In the genomic region with DNA sequence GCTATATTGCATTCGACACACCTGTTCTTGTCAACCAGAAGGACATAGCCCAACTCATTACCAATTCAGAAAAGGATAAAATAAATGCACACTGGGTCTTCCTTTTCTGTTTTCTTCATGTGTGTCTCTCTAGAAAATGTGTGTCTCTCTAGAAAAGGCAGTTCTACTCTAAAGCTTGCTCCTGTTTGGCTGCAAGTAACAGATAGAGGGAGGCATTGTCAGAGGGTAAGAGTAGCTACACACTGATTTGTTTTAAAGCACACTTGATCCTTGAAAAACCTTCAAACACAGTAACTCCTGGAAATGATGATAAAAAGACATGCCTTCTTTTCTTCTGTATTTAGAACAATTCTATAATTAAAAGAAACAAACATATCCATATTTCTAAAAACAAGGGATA, we compare ENCODE assay signal across 21 cellular contexts. TPM values are rescaled to one million over a fixed set of nuclear protein-coding genes. Genes with fewer than 3 reads are reported as not detected.
DNase-seq lines count a peak whose midpoint lies in the region; ATAC-seq, FAIRE-seq and TF ChIP-seq lines count a peak whose summit lies in the region.
"Had no signal": no experiment of that assay in that cellular context is flagged by ENCODE, and none has a peak within 500 bp of the region (broad histone marks: within the 10 kb centered on the region; RNA-seq: fewer than 3 reads in every experiment).

No MANE protein-coding gene starts in this region.

- no peaks in the 10 kb centered on the region for H4K20me1 ChIP-seq in H9 (ENCODE audit: control insufficient read depth, insufficient read depth, insufficient read length)
- no peaks in the 10 kb centered on the region for H4K20me1 ChIP-seq in H1 (replicated peaks in 1 of 2; ENCODE audit: control insufficient read depth in 1 of 2, insufficient read depth in 2 of 2, low read length in 2 of 2)

- DNase-seq in GM13977 (ENCODE audit: low spot score) (no peak), H9 (no peak), H1 (ENCODE audit: low read depth in 1 of 2, low spot score in 2 of 2) (no peak), mesendoderm (peak; percentile 18), heart right ventricle (no peak), uterus (no peak), midbrain (lab: John Stamatoyannopoulos, UW) (no peak), progenitor cell of endocrine pancreas (ENCODE audit: low spot score, unreplicated experiment) (no peak)
- DNase-seq: ACHN; BE2C; C1 segment of cervical spinal cord; CD4-positive, CD25-positive, alpha-beta regulatory T cell; CD8-positive, alpha-beta memory T cell; COR-L47; GDM1; GOT3 had no signal

- no peak overlapping the region for H3K27ac ChIP-seq in H9 (ENCODE audit: insufficient read length, low read depth, low read length)
- no peak overlapping the region for H3K27ac ChIP-seq in H1 (ENCODE audit: low read depth, low read length)
- no peak overlapping the region for H3K27ac ChIP-seq in mesendoderm (ENCODE audit: low read depth, low read length)
- H3K27ac ChIP-seq in heart right ventricle = no peak overlapping the region
- H3K27ac ChIP-seq in uterus = no peak overlapping the region

- no peaks in the 10 kb centered on the region for H3K36me3 Mint-ChIP-seq in H9 (ENCODE audit: insufficient read depth in 1 of 3, low read depth in 3 of 3)
- H3K36me3 Mint-ChIP-seq in progenitor cell of endocrine pancreas (ENCODE audit: insufficient read depth) = no peaks in the 10 kb centered on the region
- H3K36me3 Mint-ChIP-seq: CD4-positive, CD25-positive, alpha-beta regulatory T cell; CD8-positive, alpha-beta memory T cell had no signal

- CTCF ChIA-PET in H1 (lab: Charles Lee; ENCODE audit: partially characterized antibody) = interaction anchor here (0.7 to 3.7 kb wide), 15 partner anchors 9 to 514 kb away, joined by 3 to 24 read pairs (median 3); partner anchors contain the start of gene GRM1

- H3K4me3 Mint-ChIP-seq in H9 (no peak overlapping the region), progenitor cell of endocrine pancreas (ENCODE audit: low read depth) (no peak overlapping the region)
- H3K4me3 Mint-ChIP-seq: CD4-positive, CD25-positive, alpha-beta regulatory T cell; CD8-positive, alpha-beta memory T cell had no signal

- H4K91ac ChIP-seq in H9 (ENCODE audit: insufficient read length, low read depth, low read length) (no peak overlapping the region), H1 (replicated peaks; ENCODE audit: insufficient read length, low read length) (no peak overlapping the region)

- no CpG with 5 or more reads among the region's 1 CpG for WGBS in H9 (ENCODE audit: extremely low coverage, insufficient read length, low lambda C conversion rate)
- 100% methylated on average over 1 of the region's 1 CpG; no CpG with 5 or more reads in 1 of the 2 experiments for WGBS in H1 (ENCODE audit: extremely low coverage in 1 of 2, insufficient coverage in 1 of 2, insufficient read length in 1 of 2, insufficient replicate concordance in 2 of 2, low coverage in 1 of 2, low lambda C conversion rate in 2 of 2, missing lambda C conversion rate in 1 of 2), 2 experiments
- WGBS in mesendoderm (ENCODE audit: extremely low coverage, insufficient coverage, low lambda C conversion rate) = no CpG with 5 or more reads among the region's 1 CpG
- WGBS in heart right ventricle, 2 donors = 61 to 68% methylated on average over 1 of the region's 1 CpG

- H3K4me1 Mint-ChIP-seq in H9 = no peaks in the 10 kb centered on the region
- peaks cover 1% of the 10 kb centered on the region for H3K4me1 Mint-ChIP-seq in progenitor cell of endocrine pancreas (ENCODE audit: low read depth)
- H3K4me1 Mint-ChIP-seq: CD4-positive, CD25-positive, alpha-beta regulatory T cell; CD8-positive, alpha-beta memory T cell had no signal

- H4K5ac ChIP-seq in H9 (ENCODE audit: insufficient read length, low read depth, low read length) (no peak overlapping the region), H1 (ENCODE audit: insufficient read length, low read depth, low read length) (no peak overlapping the region), mesendoderm (ENCODE audit: low read length) (no peak overlapping the region)

- no peak overlapping the region for H2BK15ac ChIP-seq in H9 (ENCODE audit: low read depth, low read length)
- no peak overlapping the region for H2BK15ac ChIP-seq in H1 (ENCODE audit: low read length)
- H2BK15ac ChIP-seq in mesendoderm (replicated peaks; ENCODE audit: low read depth) = no peak overlapping the region

- H3K14ac ChIP-seq in H9 (ENCODE audit: insufficient read depth, low read length) (no peak overlapping the region), H1 (ENCODE audit: insufficient read length) (no peak overlapping the region)

- H3K79me2 ChIP-seq in H9 (ENCODE audit: insufficient read depth, low read length) = no peaks in the 10 kb centered on the region
- no peaks in the 10 kb centered on the region for H3K79me2 ChIP-seq in H1 (ENCODE audit: control insufficient read depth in 1 of 2, insufficient read depth in 2 of 2, low read length in 2 of 2)
- no peaks in the 10 kb centered on the region for H3K79me2 ChIP-seq in mesendoderm (ENCODE audit: control insufficient read depth, insufficient read depth, low read length)

- H3K23ac ChIP-seq in H9 (ENCODE audit: insufficient read length, low read depth, low read length) (no peak overlapping the region), H1 (ENCODE audit: insufficient read length) (no peak overlapping the region), mesendoderm (ENCODE audit: low read length) (no peak overlapping the region)

- H4K8ac ChIP-seq in H9 (replicated peaks; ENCODE audit: insufficient read length, low read depth, low read length) (no peak overlapping the region), H1 (ENCODE audit: extremely low read depth, insufficient read depth, low read length) (no peak overlapping the region), mesendoderm (ENCODE audit: low read depth, low read length) (no peak overlapping the region)

- TF ChIP-seq CTCF in GM13977 (IDR thresholded peaks at IDR 0.05; ENCODE audit: extremely low read depth, insufficient read depth, missing control alignments) (peak; percentile 2), H9 (conservative IDR thresholded peaks at IDR 0.05) (peak; percentile 30; the same call in 2 of the 3 replicates), H1 (IDR thresholded peaks at IDR 0.05; ENCODE audit: control extremely low read depth in 1 of 3, insufficient read depth in 1 of 3, low read depth in 1 of 3, low read length in 3 of 3) (peak in 1 of 3 experiments; percentile 39; a peak in 1 of 4 replicates), heart right ventricle (IDR thresholded peaks at IDR 0.05) (no peak), uterus (IDR thresholded peaks at IDR 0.05) (no peak), progenitor cell of endocrine pancreas (IDR thresholded peaks at IDR 0.05; ENCODE audit: unreplicated experiment) (no peak)

- H2AK5ac ChIP-seq in H9 (ENCODE audit: insufficient read length, low read length) = no peak overlapping the region
- no peak overlapping the region for H2AK5ac ChIP-seq in H1 (ENCODE audit: low read depth, low read length)
- H2AK5ac ChIP-seq in mesendoderm (ENCODE audit: low read length) = no peak overlapping the region

- in situ Hi-C loops in GM13977 (cut with MboI; ENCODE audit: low pct_unique_long_range_greater_than_20kb, low sequenced_read_pairs, unreplicated experiment) = no loop called here

- H3T11ph ChIP-seq in H9 (ENCODE audit: low read length) = no peak overlapping the region

- POLR2A ChIA-PET in H1 (lab: Charles Lee; ENCODE audit: partially characterized antibody) = no interaction called here

- H3K9me3 Mint-ChIP-seq in H9 (no peaks in the 10 kb centered on the region), progenitor cell of endocrine pancreas (ENCODE audit: low read depth) (peaks cover 3% of the 10 kb centered on the region)

- TF ChIP-seq RAD21 in H1 (IDR thresholded peaks at IDR 0.05 in 1 of 2, conservative IDR thresholded peaks at IDR 0.05 in 1 of 2; ENCODE audit: low read depth in 2 of 2, low read length in 2 of 2) = peak; percentile 43 to 57

- H3K9ac ChIP-seq in H9 (ENCODE audit: extremely low read depth, insufficient read length, low read length) = no peak overlapping the region
- no peak overlapping the region for H3K9ac ChIP-seq in H1 (replicated peaks in 1 of 4; ENCODE audit: extremely low read depth in 1 of 4, low read depth in 3 of 4, low read length in 3 of 4)
- H3K9ac ChIP-seq in mesendoderm (ENCODE audit: low read length) = no peak overlapping the region

- H3K36me3 ChIP-seq in H1 (ENCODE audit: control insufficient read depth in 2 of 4, insufficient read depth in 4 of 4, low read length in 3 of 4) = no peaks in the 10 kb centered on the region
- H3K36me3 ChIP-seq in mesendoderm (ENCODE audit: control insufficient read depth, insufficient read depth, low read length) = no peaks in the 10 kb centered on the region
- no peaks in the 10 kb centered on the region for H3K36me3 ChIP-seq in heart right ventricle
- H3K36me3 ChIP-seq in uterus = no peaks in the 10 kb centered on the region
- H3K36me3 ChIP-seq: BE2C, HAP-1 had no signal

- H3K27me3 Mint-ChIP-seq in H9 (ENCODE audit: low read depth) = no peaks in the 10 kb centered on the region
- no peaks in the 10 kb centered on the region for H3K27me3 Mint-ChIP-seq in progenitor cell of endocrine pancreas
- H3K27me3 Mint-ChIP-seq: CD4-positive, CD25-positive, alpha-beta regulatory T cell had no signal

- H2AFZ ChIP-seq in H9 (ENCODE audit: low read length) (no peak overlapping the region), H1 (ENCODE audit: low read length) (no peak overlapping the region)

- H2BK12ac ChIP-seq in H9 (ENCODE audit: insufficient read length, low read depth, low read length) = no peak overlapping the region
- H2BK12ac ChIP-seq in H1 (ENCODE audit: low read depth, low read length) = no peak overlapping the region

- H3K79me1 ChIP-seq in H9 (ENCODE audit: insufficient read depth, low read depth, low read length, poor library complexity, severe bottlenecking) (no peaks in the 10 kb centered on the region), H1 (ENCODE audit: low read depth, low read length) (no peaks in the 10 kb centered on the region), mesendoderm (ENCODE audit: low read length) (no peaks in the 10 kb centered on the region)

- H3K4me3 ChIP-seq in H1 (ENCODE audit: extremely low read depth in 1 of 4, insufficient read depth in 2 of 4, low read depth in 3 of 4, low read length in 4 of 4) (no peak overlapping the region), mesendoderm (ENCODE audit: low read length) (no peak overlapping the region), heart right ventricle (no peak overlapping the region), uterus (no peak overlapping the region)
- H3K4me3 ChIP-seq: HAP-1 had no signal

- no peak overlapping the region for H3K27ac Mint-ChIP-seq in H9
- no peak overlapping the region for H3K27ac Mint-ChIP-seq in progenitor cell of endocrine pancreas
- H3K27ac Mint-ChIP-seq: CD4-positive, CD25-positive, alpha-beta regulatory T cell; CD8-positive, alpha-beta memory T cell had no signal

- H3K23me2 ChIP-seq in H9 (ENCODE audit: insufficient read length, low read depth, low read length, poor library complexity, severe bottlenecking) = no peaks in the 10 kb centered on the region
- no peaks in the 10 kb centered on the region; the same call in 1 of the 2 replicates for H3K23me2 ChIP-seq in H1 (ENCODE audit: low read depth, low read length)

- no peak for TF ChIP-seq EP300 in H1 (IDR thresholded peaks at IDR 0.05; ENCODE audit: borderline replicate concordance in 1 of 2, low read depth in 2 of 2, low read length in 2 of 2)

- no peak for ATAC-seq in heart right ventricle
- ATAC-seq: HepG2 had no signal

- H2BK120ac ChIP-seq in H9 (ENCODE audit: low read depth, low read length, poor library complexity, severe bottlenecking) = no peak overlapping the region
- no peak overlapping the region for H2BK120ac ChIP-seq in H1 (replicated peaks; ENCODE audit: low read depth, low read length)
- no peak overlapping the region for H2BK120ac ChIP-seq in mesendoderm (ENCODE audit: low read depth, low read length)

- H3K4me1 ChIP-seq in H9 (ENCODE audit: insufficient read depth, low read length) (no peaks in the 10 kb centered on the region), H1 (replicated peaks in 1 of 4; ENCODE audit: control insufficient read depth in 3 of 4, insufficient read depth in 4 of 4, low read length in 3 of 4) (no peaks in the 10 kb centered on the region), mesendoderm (ENCODE audit: control insufficient read depth, low read depth, low read length) (no peaks in the 10 kb centered on the region), heart right ventricle (no peaks in the 10 kb centered on the region), uterus (no peaks in the 10 kb centered on the region)
- H3K4me1 ChIP-seq: BE2C, HAP-1 had no signal

- no peak overlapping the region for H2BK5ac ChIP-seq in H9 (ENCODE audit: insufficient read length, low read length)
- H2BK5ac ChIP-seq in H1 (ENCODE audit: low read depth, low read length) = no peak overlapping the region
- H2BK5ac ChIP-seq in mesendoderm (ENCODE audit: low read length) = no peak overlapping the region

- H3K56ac ChIP-seq in H9 (ENCODE audit: insufficient read length, low read depth, low read length) (no peak overlapping the region), H1 (replicated peaks; ENCODE audit: insufficient read length, low read depth, low read length) (no peak overlapping the region), mesendoderm (ENCODE audit: low read length) (no peak overlapping the region)

- TF ChIP-seq POLR2A in H1 (IDR thresholded peaks at IDR 0.05; ENCODE audit: control extremely low read depth in 1 of 2, low read depth in 2 of 2, low read length in 2 of 2) (no peak), uterus (IDR thresholded peaks at IDR 0.05) (no peak)

- no peaks in the 10 kb centered on the region for H3K27me3 ChIP-seq in H9 (ENCODE audit: insufficient read depth, low read length)
- no peaks in the 10 kb centered on the region for H3K27me3 ChIP-seq in H1 (replicated peaks in 1 of 4; ENCODE audit: control insufficient read depth in 3 of 4, extremely low read depth in 1 of 4, insufficient read depth in 3 of 4, low read length in 3 of 4)
- no peaks in the 10 kb centered on the region for H3K27me3 ChIP-seq in mesendoderm (ENCODE audit: insufficient read depth, low read length, poor library complexity)
- H3K27me3 ChIP-seq in heart right ventricle = no peaks in the 10 kb centered on the region
- H3K27me3 ChIP-seq in uterus = no peaks in the 10 kb centered on the region

- no peak for FAIRE-seq in H1 (lab: Jason Lieb, UNC)
- FAIRE-seq: A204.1, GM12892 had no signal

- no peak overlapping the region for H2BK20ac ChIP-seq in H9 (ENCODE audit: low read depth, low read length, poor library complexity, severe bottlenecking)
- H2BK20ac ChIP-seq in H1 (ENCODE audit: low read length) = no peak overlapping the region

- H3K9me3 ChIP-seq in H9 (ENCODE audit: control insufficient read depth, low read depth, low read length) = no peaks in the 10 kb centered on the region
- H3K9me3 ChIP-seq in H1 (ENCODE audit: insufficient read depth in 2 of 2, low read depth in 1 of 2, low read length in 1 of 2) = no peaks in the 10 kb centered on the region
- peaks cover 0 to 10% (median 0%) of the 10 kb centered on the region in 11 donors for H3K9me3 ChIP-seq in heart right ventricle
- no peaks in the 10 kb centered on the region for H3K9me3 ChIP-seq in uterus
- H3K9me3 ChIP-seq: BE2C, HAP-1 had no signal

- H3K4me2 ChIP-seq in H9 (ENCODE audit: insufficient read depth, insufficient read length, low read length) = no peak overlapping the region
- H3K4me2 ChIP-seq in H1 (ENCODE audit: insufficient read depth in 1 of 2, low read depth in 2 of 2, low read length in 2 of 2) = no peak overlapping the region
- H3K4me2 ChIP-seq in mesendoderm (ENCODE audit: low read length) = no peak overlapping the region

- intact Hi-C loops in heart right ventricle (cut with DNase I) (no loop called here), uterus (cut with DNase I; ENCODE audit: low total_unique reads) (no loop called here)

- H3K4ac ChIP-seq in H9 (ENCODE audit: low read depth, low read length) = no peak overlapping the region
- no peak overlapping the region for H3K4ac ChIP-seq in H1 (replicated peaks; ENCODE audit: insufficient read length, low read depth, low read length)
- H3K4ac ChIP-seq in mesendoderm (ENCODE audit: low read depth, low read length) = no peak overlapping the region

- no peak overlapping the region for H3K18ac ChIP-seq in H9 (ENCODE audit: insufficient read length, low read depth, low read length)
- no peak overlapping the region for H3K18ac ChIP-seq in H1 (ENCODE audit: extremely low read depth, low read length)
- no peak overlapping the region for H3K18ac ChIP-seq in mesendoderm (ENCODE audit: low read length)

RNA-seq across cellular contexts. Expression of gene GRM1, which starts 21.3 kb away (rescaled TPM):
- total RNA-seq in H9 (2021) (0.07 and 0.39 TPM in 2 replicates), heart right ventricle (1 to 10 TPM; 1.1 to 8.3 (median 4.8) TPM), uterus (under 1 TPM in 2 of 4 donors, not detected in 2; 0.07 to 0.12 TPM), progenitor cell of endocrine pancreas (0.40 and 0.41 TPM in 2 replicates)
- 0.78 and 1.3 TPM in 2 replicates for total RNA-seq in H1 (2021; fragmentation: NEBNext Ultra II Directional; extraction: Animal tissue kit (Norgen Biotek cat#: 25700))
- polyA plus RNA-seq in H1 (2011; rRNA removed) (0.15 and 0.33 TPM in 2 replicates), heart right ventricle (under 1 TPM; 0.26 to 0.44 TPM)
- 0.18 TPM for polyA plus RNA-seq in H1 (2011; cell fraction: cytosol; rRNA removed)
- 0.50 TPM for polyA plus RNA-seq in H1 (2011; cell fraction: nucleus; rRNA removed)
- polyA plus RNA-seq in H1 (2012, experiment 1 of 2) = 0.11 to 0.28 TPM (median 0.15 TPM) in 4 replicates
- not detected for polyA plus RNA-seq in H1 (2012, experiment 2 of 2)
- 0.34 TPM for polyA plus RNA-seq in H1 (2013, experiment 1 of 2)
- polyA plus RNA-seq in H1 (2013, experiment 2 of 2) = 0.35 TPM
- 1.4 and 1.8 TPM in 2 replicates for polyA minus RNA-seq in H1 (2011; rRNA and poly(A)+ RNA removed)
- polyA minus RNA-seq in H1 (2011; cell fraction: cytosol; rRNA and poly(A)+ RNA removed) = 0.95 TPM
- 2.5 TPM for polyA minus RNA-seq in H1 (2011; cell fraction: nucleus; rRNA and poly(A)+ RNA removed)
- 0.13 TPM for polyA plus RNA-seq in mesendoderm (2013, experiment 1 of 2)
- polyA plus RNA-seq in mesendoderm (2013, experiment 2 of 2) = 0.17 TPM
- total RNA-seq: CD4-positive, CD25-positive, alpha-beta regulatory T cell; CD8-positive, alpha-beta memory T cell; Daoy had no signal
- polyA plus RNA-seq: CD8-positive, alpha-beta memory T cell; HepG2 had no signal

Comparison
In these comparisons a context has a peak if more than half of its experiments do, and no peak if none do; other contexts are left out.
1. CTCF ChIP-seq: peak in GM13977 (single experiment) and H9 (single experiment); none in heart right ventricle (0 of 9), uterus (0 of 4) and progenitor cell of endocrine pancreas (single experiment).